8 cellular contexts compared by ENCODE assay signal in genomic region chr15:60128000-60128376, GRCh38.
DNase-seq lines count a peak whose midpoint lies in the region; ATAC-seq, FAIRE-seq and TF ChIP-seq lines count a peak whose summit lies in the region.

No MANE protein-coding gene starts in this region.

- no peak overlapping the region for H3K9ac ChIP-seq in GM12878 (ENCODE audit: control insufficient read depth, insufficient read depth, low read length)

- intact Hi-C loops in activated naive CD4-positive, alpha-beta T cell treated with anti-CD3 and anti-CD28 coated beads for 36 hours (cut with micrococcal nuclease) = loop anchor here (1.0 to 5.0 kb wide), 8 partner anchors 51 to 437 kb away; no protein-coding TSS in a partner anchor
- intact Hi-C loops in GM12878 (cut with micrococcal nuclease; ENCODE audit: unreplicated experiment) = loop anchor here (5.0 kb wide), 2 partner anchors 211 to 401 kb away; no protein-coding TSS in a partner anchor

- BruUV-seq in GM12878 (replicated peaks; lab: Mats Ljungman, UMichigan) = no TSS peak

- H3K27ac Mint-ChIP-seq in activated naive CD4-positive, alpha-beta T cell treated with anti-CD3 and anti-CD28 coated beads for 36 hours = peak overlapping the region; percentile 56
- H3K27ac Mint-ChIP-seq in activated naive CD4-positive, alpha-beta T cell treated with anti-CD3 and anti-CD28 coated beads, Interleukin-2, amount 50 U/mL, for 72 hours = peak overlapping the region in 1 of 2 donors; percentile 85

- no peaks in the 10 kb centered on the region for H3K79me2 ChIP-seq in GM12878 (ENCODE audit: control insufficient read depth, insufficient read depth, low read length)

- POLR2A ChIA-PET in GM12878 (lab: Charles Lee) = no interaction called here

- no peak for TF ChIP-seq EP300 in GM12878 (IDR thresholded peaks at IDR 0.05; ENCODE audit: borderline replicate concordance in 1 of 2, control insufficient read depth in 1 of 2, low read depth in 2 of 2, low read length in 2 of 2)
- TF ChIP-seq EP300 in upper lobe of left lung (IDR thresholded peaks at IDR 0.05) = no peak

- no peak for TF ChIP-seq POLR2A in GM12878 (IDR thresholded peaks at IDR 0.05; ENCODE audit: low read depth, low read length)
- no peak for TF ChIP-seq POLR2A in upper lobe of left lung (IDR thresholded peaks at IDR 0.05)

- no peaks in the 10 kb centered on the region for H3K9me3 ChIP-seq in GM12878 (replicated peaks; ENCODE audit: control insufficient read depth, insufficient read depth, low read length)
- no peaks in the 10 kb centered on the region for H3K9me3 ChIP-seq in lung (ENCODE audit: control insufficient read depth in 2 of 2, insufficient read depth in 1 of 2, low read length in 1 of 2)
- no peaks in the 10 kb centered on the region for H3K9me3 ChIP-seq in upper lobe of left lung

- WGBS in GM12878 (ENCODE audit: insufficient coverage, insufficient replicate concordance, low lambda C conversion rate, missing lambda C conversion rate) = 18% methylated on average over 5 of the region's 5 CpGs
- WGBS in lung, 2 donors = 15 to 28% methylated on average over 5 of the region's 5 CpGs
- WGBS in upper lobe of left lung, 2 donors = 7 to 13% methylated on average over 5 of the region's 5 CpGs

- no peaks in the 10 kb centered on the region for H3K36me3 Mint-ChIP-seq in activated naive CD4-positive, alpha-beta T cell treated with anti-CD3 and anti-CD28 coated beads for 36 hours (ENCODE audit: low read depth)
- no peaks in the 10 kb centered on the region for H3K36me3 Mint-ChIP-seq in activated naive CD4-positive, alpha-beta T cell treated with anti-CD3 and anti-CD28 coated beads, Interleukin-2, amount 50 U/mL, for 72 hours

- H3K36me3 ChIP-seq in GM12878 (ENCODE audit: control insufficient read depth in 2 of 2, insufficient read depth in 2 of 2, low read length in 1 of 2) = no peaks in the 10 kb centered on the region
- no peaks in the 10 kb centered on the region for H3K36me3 ChIP-seq in lung (ENCODE audit: control insufficient read depth in 2 of 2, insufficient read depth in 2 of 2, low read length in 2 of 2)
- no peaks in the 10 kb centered on the region for H3K36me3 ChIP-seq in upper lobe of left lung

- in situ Hi-C loops in GM12878 (cut with MboI) = no loop called here

- peak overlapping the region; percentile 59 for H3K4me3 Mint-ChIP-seq in activated naive CD4-positive, alpha-beta T cell treated with anti-CD3 and anti-CD28 coated beads for 36 hours

- H3K9me3 Mint-ChIP-seq in activated naive CD4-positive, alpha-beta T cell treated with anti-CD3 and anti-CD28 coated beads for 36 hours = no peaks in the 10 kb centered on the region
- no peaks in the 10 kb centered on the region for H3K9me3 Mint-ChIP-seq in activated naive CD4-positive, alpha-beta T cell treated with anti-CD3 and anti-CD28 coated beads, Interleukin-2, amount 50 U/mL, for 72 hours

- H3K27me3 ChIP-seq in GM12878 (replicated peaks in 1 of 2; ENCODE audit: control insufficient read depth in 2 of 2, insufficient read depth in 2 of 2, low read length in 1 of 2) (no peaks in the 10 kb centered on the region), lung (ENCODE audit: control insufficient read depth, insufficient read depth) (no peaks in the 10 kb centered on the region), upper lobe of left lung (no peaks in the 10 kb centered on the region)

- H3K4me1 Mint-ChIP-seq in activated naive CD4-positive, alpha-beta T cell treated with anti-CD3 and anti-CD28 coated beads for 36 hours (ENCODE audit: low read depth) = peaks cover 40% of the 10 kb centered on the region

- no peak for TF ChIP-seq CTCF in GM12878 (IDR thresholded peaks at IDR 0.05 in 2 of 3, conservative IDR thresholded peaks at IDR 0.05 in 1 of 3; ENCODE audit: control insufficient read depth in 2 of 3, extremely low read depth in 1 of 3, insufficient read depth in 1 of 3, low read depth in 3 of 3, low read length in 3 of 3)
- TF ChIP-seq CTCF in lung (IDR thresholded peaks at IDR 0.05; ENCODE audit: control extremely low read depth, extremely low read depth) = no peak
- no peak for TF ChIP-seq CTCF in upper lobe of left lung (IDR thresholded peaks at IDR 0.05)

- H3K4me3 ChIP-seq in GM12878 (peak overlapping the region; percentile 66), lung (peak overlapping the region; percentile 3), upper lobe of left lung (peak overlapping the region; percentile 26 to 58 (median 48))

- FAIRE-seq in GM12878 (lab: Jason Lieb, UNC) = no peak

- DNase-seq in activated naive CD4-positive, alpha-beta T cell treated with anti-CD3 and anti-CD28 coated beads for 36 hours = no peak
- DNase-seq in activated naive CD4-positive, alpha-beta T cell treated with anti-CD3 and anti-CD28 coated beads, Interleukin-2, amount 50 U/mL, for 72 hours (ENCODE audit: low spot score in 2 of 2) = no peak
- DNase-seq in GM12878 (ENCODE audit: low read depth, low spot score) (no peak), lung (ENCODE audit: low spot score) (no peak), upper lobe of left lung (no peak), NCI-H510A treated with DMSO at 0.1 percent for 48 hours (lab: John Stamatoyannopoulos, UW) (no peak), NCI-H2107 treated with DMSO at 0.1 percent for 48 hours (lab: John Stamatoyannopoulos, UW; ENCODE audit: unreplicated experiment) (no peak), NCI-H146 (lab: John Stamatoyannopoulos, UW) (no peak)

- RAD21 ChIA-PET in GM12878 (lab: Charles Lee; ENCODE audit: unreplicated experiment) = interaction anchor here (0.9 to 1.4 kb wide), 2 partner anchors 52 to 1706 kb away, joined by 3 to 6 read pairs; no protein-coding TSS in a partner anchor

- peak overlapping the region; percentile 88 for H3K4me2 ChIP-seq in GM12878 (ENCODE audit: control insufficient read depth, insufficient read depth)

- H2AFZ ChIP-seq in GM12878 (ENCODE audit: control insufficient read depth, low read depth, low read length) = peak overlapping the region; percentile 87

- H3K4me1 ChIP-seq in GM12878 (ENCODE audit: control insufficient read depth, insufficient read depth, low read length) (peaks cover 23% of the 10 kb centered on the region), lung (ENCODE audit: control insufficient read depth in 2 of 2, insufficient read depth in 2 of 2, low read length in 2 of 2) (no peaks in the 10 kb centered on the region), upper lobe of left lung (peaks cover 0 to 9% (median 0%) of the 10 kb centered on the region in 4 donors)

- no peaks in the 10 kb centered on the region for H4K20me1 ChIP-seq in GM12878 (ENCODE audit: control insufficient read depth, insufficient read depth)

- no peaks in the 10 kb centered on the region for H3K27me3 Mint-ChIP-seq in activated naive CD4-positive, alpha-beta T cell treated with anti-CD3 and anti-CD28 coated beads for 36 hours (ENCODE audit: low read depth)

- SMC1A ChIA-PET in GM12878 (lab: Charles Lee; ENCODE audit: uncharacterized antibody, unreplicated experiment) = interaction anchor here (0.6 to 1.5 kb wide), 3 partner anchors 51 to 522 kb away, joined by 4 read pairs; no protein-coding TSS in a partner anchor

- no peak for ATAC-seq in activated naive CD4-positive, alpha-beta T cell treated with anti-CD3 and anti-CD28 coated beads, Interleukin-2, amount 50 U/mL, for 72 hours
- ATAC-seq in GM12878 (no peak), lung (ENCODE audit: insufficient read depth, low FRiP score) (no peak), upper lobe of left lung (ENCODE audit: low FRiP score in 2 of 2) (peak in 1 of 2 donors; percentile 24)

- H3K27ac ChIP-seq in GM12878 (ENCODE audit: control insufficient read depth, insufficient read depth) (peak overlapping the region; percentile 37; the same call in 1 of the 2 replicates), lung (ENCODE audit: low read depth in 1 of 2, low read length in 1 of 2) (peak overlapping the region in 1 of 2 donors; percentile 69), upper lobe of left lung (peak overlapping the region; percentile 68 to 79 (median 74))

- CTCF ChIA-PET in activated naive CD4-positive, alpha-beta T cell treated with anti-CD3 and anti-CD28 coated beads for 36 hours (lab: Charles Lee) = interaction anchor here (0.6 to 2.3 kb wide), 5 partner anchors 129 to 325 kb away, joined by 3 to 11 read pairs (median 3); no protein-coding TSS in a partner anchor
- CTCF ChIA-PET in GM12878 (lab: Yijun Ruan, JAX) = interaction anchor here (0.9 to 1.4 kb wide), 4 partner anchors 10 to 212 kb away, joined by 3 to 4 read pairs (median 3); no protein-coding TSS in a partner anchor

- no peak for TF ChIP-seq RAD21 in GM12878 (IDR thresholded peaks at IDR 0.05; ENCODE audit: insufficient read depth, low read depth, low read length)

TF ChIP-seq in GM12878, 131 proteins besides CTCF, POLR2A, EP300 and RAD21:
- TF ChIP-seq SUZ12 (IDR thresholded peaks at IDR 0.05; ENCODE audit: unreplicated experiment) (no peak), WRNIP1 (IDR thresholded peaks at IDR 0.05; ENCODE audit: borderline replicate concordance, low read depth, low read length) (no peak)

Comparison
In these comparisons a context has a peak if more than half of its experiments do, and no peak if none do; other contexts are left out.
1. H3K4me3 ChIP-seq: peak in every context shown above with its lines; median percentile 66 in GM12878; 48 in upper lobe of left lung; 3 in lung.